Comparison of ENCODE assay signal across 10 cellular contexts in the genomic region with DNA sequence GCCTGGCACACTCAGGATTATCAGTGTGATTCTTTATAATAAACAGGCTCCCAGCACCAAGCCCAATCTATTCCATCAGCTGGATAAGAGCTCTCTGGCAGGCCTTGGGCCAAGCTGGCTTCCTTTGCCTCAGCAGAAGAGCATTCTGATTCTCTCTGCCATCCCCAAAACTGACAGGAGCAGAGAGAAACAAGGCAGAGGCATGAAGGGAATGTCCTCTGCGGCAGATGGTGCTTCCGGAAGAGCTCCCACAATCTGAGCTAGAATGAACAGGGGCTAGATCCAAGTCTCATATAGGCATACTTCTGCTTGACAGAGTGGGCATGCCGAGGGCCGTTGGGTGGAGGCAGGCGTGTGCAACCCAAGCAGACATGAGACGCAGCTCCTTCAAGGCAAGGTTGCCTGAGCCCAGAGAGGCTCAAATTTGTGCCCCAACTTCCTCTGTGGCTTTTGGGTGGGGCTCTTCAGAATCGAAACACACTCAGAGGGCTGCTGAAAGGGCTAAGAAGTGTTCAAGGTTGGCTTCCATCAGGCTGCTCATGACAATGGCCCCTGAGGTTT. TPM values are rescaled to one million over a fixed set of nuclear protein-coding genes. Genes with fewer than 3 reads are reported as not detected.
DNase-seq lines count a peak whose midpoint lies in the region; ATAC-seq and TF ChIP-seq lines count a peak whose summit lies in the region.
"Had no signal": no experiment of that assay in that cellular context is flagged by ENCODE, and none has a peak within 500 bp of the region (broad histone marks: within the 10 kb centered on the region; RNA-seq: fewer than 3 reads in every experiment).

No MANE protein-coding gene starts in this region.

- H3K27me3 Mint-ChIP-seq in activated T-helper 17 cell treated with anti-CD3 and anti-CD28 coated beads, Interleukin-2, amount 50 U/mL, for 72 hours: no peaks in the 10 kb centered on the region

- peak overlapping the region; percentile 69 for H3K4me3 Mint-ChIP-seq in activated T-helper 17 cell treated with anti-CD3 and anti-CD28 coated beads, Interleukin-2, amount 50 U/mL, for 72 hours

- peak overlapping the region; percentile 7; the same call in 1 of the 2 replicates for H2AFZ ChIP-seq in MM.1S (ENCODE audit: low read length)

- peaks cover 35% of the 10 kb centered on the region for H3K79me2 ChIP-seq in MM.1S (ENCODE audit: low read length)

- H4K20me1 ChIP-seq in MM.1S (ENCODE audit: insufficient read depth, low read length): no peaks in the 10 kb centered on the region

- H3K4me1 ChIP-seq in MM.1S (ENCODE audit: low read length): peaks cover 60% of the 10 kb centered on the region
- H3K4me1 ChIP-seq in mesodermal cell (ENCODE audit: control insufficient read depth, insufficient read depth, low read length, poor library complexity, severe bottlenecking): peaks cover 73% of the 10 kb centered on the region

- no peak for TF ChIP-seq CTCF in MM.1S (IDR thresholded peaks at IDR 0.05; ENCODE audit: low read length)

- H3K9ac ChIP-seq in MM.1S (ENCODE audit: low read length): peak overlapping the region; percentile 3; the same call in 1 of the 2 replicates

- 93 to 100% methylated on average over 6 to 7 of the region's 7 CpGs for WGBS in mesodermal cell (ENCODE audit: insufficient coverage in 2 of 2), 2 experiments

- DNase-seq in CMK (ENCODE audit: low read depth): peak; percentile 37
- DNase-seq in MM.1S: peak; percentile 89
- no peak for DNase-seq in NCI-H1436 treated with DMSO at 0.1 percent for 48 hours (lab: John Stamatoyannopoulos, UW)
- no peak for DNase-seq in iPS-NIHi7 (ENCODE audit: extremely low spot score)
- no peak for DNase-seq in DMS153 treated with DMSO at 0.1 percent for 48 hours (lab: John Stamatoyannopoulos, UW; ENCODE audit: unreplicated experiment)

- no peaks in the 10 kb centered on the region for H3K9me2 ChIP-seq in MM.1S (replicated peaks; ENCODE audit: insufficient read depth, low read length)

- H3K36me3 Mint-ChIP-seq in activated T-helper 17 cell treated with anti-CD3 and anti-CD28 coated beads, Interleukin-2, amount 50 U/mL, for 72 hours (ENCODE audit: low read depth): peaks cover 39% of the 10 kb centered on the region

- H3K4me2 ChIP-seq in MM.1S (ENCODE audit: low read depth, low read length): peak overlapping the region; percentile 75

- ATAC-seq in GM21367 (IDR thresholded peaks at IDR 0.05; ENCODE audit: unreplicated experiment): peak; percentile 62
- ATAC-seq in activated T-helper 17 cell treated with anti-CD3 and anti-CD28 coated beads, Interleukin-2, amount 50 U/mL, for 72 hours (replicated peaks): peak; percentile 33

- peaks cover 36% of the 10 kb centered on the region for H3F3A ChIP-seq in MM.1S (ENCODE audit: insufficient read depth, low read length)

- H3K36me3 ChIP-seq in MM.1S (replicated peaks; ENCODE audit: insufficient read depth, low read length) (no peaks in the 10 kb centered on the region; the same call in 1 of the 2 replicates), mesodermal cell (ENCODE audit: control insufficient read depth, insufficient read depth, low read length) (peaks cover 70% of the 10 kb centered on the region)

- H3K4me3 ChIP-seq in MM.1S (ENCODE audit: low read length): peak overlapping the region; percentile 31
- H3K4me3 ChIP-seq in mesodermal cell (ENCODE audit: extremely low read depth, insufficient read depth, low read length, poor library complexity, severe bottlenecking): no peak overlapping the region

- H3K9me3 Mint-ChIP-seq in activated T-helper 17 cell treated with anti-CD3 and anti-CD28 coated beads, Interleukin-2, amount 50 U/mL, for 72 hours: no peaks in the 10 kb centered on the region

- H3K27ac ChIP-seq in MM.1S (ENCODE audit: low read length) (peak overlapping the region; percentile 72), mesodermal cell (ENCODE audit: low read depth, low read length, severe bottlenecking) (peak overlapping the region; percentile 87)

- H3K9me3 ChIP-seq in MM.1S (replicated peaks; ENCODE audit: insufficient read depth, low read length) (no peaks in the 10 kb centered on the region), mesodermal cell (ENCODE audit: control insufficient read depth, low read length) (no peaks in the 10 kb centered on the region)

- no peaks in the 10 kb centered on the region for H3K27me3 ChIP-seq in MM.1S (replicated peaks; ENCODE audit: insufficient read depth, low read length)

- peaks cover 41% of the 10 kb centered on the region for H3K4me1 Mint-ChIP-seq in activated T-helper 17 cell treated with anti-CD3 and anti-CD28 coated beads, Interleukin-2, amount 50 U/mL, for 72 hours

- peak overlapping the region; percentile 81 for H3K27ac Mint-ChIP-seq in activated T-helper 17 cell treated with anti-CD3 and anti-CD28 coated beads, Interleukin-2, amount 50 U/mL, for 72 hours

RNA-seq across cellular contexts. Expression of gene CAPN2, which starts 4.0 kb away (rescaled TPM):
- 10 to 100 TPM; 42.8 to 73.0 TPM for total RNA-seq in activated T-helper 17 cell treated with anti-CD3 and anti-CD28 coated beads, Interleukin-2, amount 50 U/mL, for 72 hours
- polyA plus RNA-seq in mesodermal cell (2013, experiment 1 of 2): 244 TPM
- 240 TPM for polyA plus RNA-seq in mesodermal cell (2013, experiment 2 of 2)

RNA-seq across cellular contexts. Expression of gene CAPN8, which starts 50.9 kb away (rescaled TPM):
- not detected for total RNA-seq in activated T-helper 17 cell treated with anti-CD3 and anti-CD28 coated beads, Interleukin-2, amount 50 U/mL, for 72 hours
- polyA plus RNA-seq in mesodermal cell (2013, experiment 1 of 2): not detected
- not detected for polyA plus RNA-seq in mesodermal cell (2013, experiment 2 of 2)
- total RNA-seq: epithelial cell of proximal tubule, temporal lobe had no signal

Comparison
In these comparisons a context has a peak if more than half of its experiments do, and no peak if none do; other contexts are left out.
1. DNase-seq: peak in CMK (single experiment) and MM.1S (single experiment); none in NCI-H1436 treated with DMSO at 0.1 percent for 48 hours (single experiment), iPS-NIHi7 (single experiment) and DMS153 treated with DMSO at 0.1 percent for 48 hours (single experiment).